ENCODE assay signal across 9 cellular contexts in genomic region chr17:17683710-17684365, GRCh38.
DNase-seq lines count a peak whose midpoint lies in the region; TF ChIP-seq lines count a peak whose summit lies in the region.
"Had no signal": no experiment of that assay in that cellular context is flagged by ENCODE, and none has a peak within 500 bp of the region (broad histone marks: within the 10 kb centered on the region; RNA-seq: fewer than 3 reads in every experiment).

No MANE protein-coding gene starts in this region.

- no peak for DNase-seq in GM12865 (ENCODE audit: low read depth)
- no peak for DNase-seq in fibroblast of pulmonary artery (ENCODE audit: low read depth)
- DNase-seq in stimulated activated naive CD4-positive, alpha-beta T cell treated with Interleukin-2 at 50 U/mL for 16 hours (lab: John Stamatoyannopoulos, UW): no peak
- DNase-seq in stimulated activated CD4-positive, alpha-beta T cell treated with anti-CD3 and anti-CD28 coated beads, Interleukin-12 subunit alpha, Interleukin-12 subunit beta, amount 100 ng/mL, for 4 hours: no peak
- no peak for DNase-seq in NCI-H526 treated with DMSO at 0.1 percent for 48 hours (lab: John Stamatoyannopoulos, UW)
- DNase-seq in DMS153 treated with DMSO at 0.1 percent for 48 hours (lab: John Stamatoyannopoulos, UW; ENCODE audit: unreplicated experiment): no peak
- DNase-seq: NCI-H510A treated with DMSO at 0.1 percent for 48 hours had no signal

- TF ChIP-seq CTCF in GM12865 (IDR thresholded peaks at IDR 0.05; ENCODE audit: insufficient read depth, low read depth, low read length, missing control alignments) (no peak), VCaP (conservative IDR thresholded peaks at IDR 0.05) (no peak), fibroblast of pulmonary artery (IDR thresholded peaks at IDR 0.05; ENCODE audit: low read length, missing control alignments) (no peak)

- H3K27ac ChIP-seq in VCaP (peak overlapping the region; percentile 95), skin epidermis (peak overlapping the region in 19 of 21 experiments; percentile 10 to 99 (median 95))

- H3K4me3 ChIP-seq in GM12865 (ENCODE audit: low read depth, low read length): peak overlapping the region; percentile 79
- peak overlapping the region; percentile 73 for H3K4me3 ChIP-seq in fibroblast of pulmonary artery (replicated peaks; ENCODE audit: low read depth, low read length)
- H3K4me3 ChIP-seq in skin epidermis: no peak overlapping the region

Comparison
In these comparisons a context has a peak if more than half of its experiments do, and no peak if none do; other contexts are left out.
1. H3K4me3 ChIP-seq: peak in GM12865 (single experiment) and fibroblast of pulmonary artery (single experiment); none in skin epidermis (0 of 7).